ENCODE assay signal across 15 cellular contexts in the genomic region with DNA sequence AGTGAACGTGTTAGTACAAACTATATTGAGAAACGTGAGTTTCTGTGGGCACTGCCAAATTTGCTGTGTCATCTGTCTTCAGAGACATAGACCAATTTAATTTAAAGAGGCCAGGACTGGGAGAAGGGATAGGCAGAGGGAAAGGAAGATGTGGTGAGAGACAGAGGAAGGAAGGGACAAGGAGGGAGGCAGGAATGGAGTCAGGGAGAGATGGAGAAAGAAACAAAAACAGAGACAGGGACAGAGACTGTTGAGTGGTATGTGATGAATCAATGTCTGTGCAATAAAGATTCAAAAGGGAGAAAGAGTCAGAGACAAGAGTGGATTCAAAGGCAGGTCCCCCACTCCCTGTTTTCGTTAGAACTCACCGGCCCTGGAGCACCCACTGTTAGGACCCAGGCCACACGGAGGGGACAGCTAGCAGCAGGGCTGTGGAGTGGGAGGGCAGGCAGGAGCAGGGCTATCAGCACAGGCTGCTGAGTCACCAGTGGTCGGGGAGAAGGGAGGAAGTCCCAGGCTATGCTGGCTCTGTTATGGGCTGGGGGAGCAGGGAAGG. TPM values are rescaled to one million over a fixed set of nuclear protein-coding genes. Genes with fewer than 3 reads are reported as not detected.
DNase-seq lines count a peak whose midpoint lies in the region; ATAC-seq, FAIRE-seq and TF ChIP-seq lines count a peak whose summit lies in the region.
"Had no signal": no experiment of that assay in that cellular context is flagged by ENCODE, and none has a peak within 500 bp of the region (broad histone marks: within the 10 kb centered on the region; RNA-seq: fewer than 3 reads in every experiment).

No MANE protein-coding gene starts in this region.

- no peak overlapping the region for H3K4me3 Mint-ChIP-seq in WTC11
- H3K4me3 Mint-ChIP-seq in progenitor cell of endocrine pancreas (ENCODE audit: low read depth) = no peak overlapping the region
- H3K4me3 Mint-ChIP-seq: T-cell had no signal

- H3K27me3 Mint-ChIP-seq in WTC11 (ENCODE audit: low read depth) (peaks cover 3% of the 10 kb centered on the region; the same call in 1 of the 2 replicates), progenitor cell of endocrine pancreas (no peaks in the 10 kb centered on the region)

- no peaks in the 10 kb centered on the region for H3K36me3 Mint-ChIP-seq in WTC11
- H3K36me3 Mint-ChIP-seq in progenitor cell of endocrine pancreas (ENCODE audit: insufficient read depth) = no peaks in the 10 kb centered on the region
- H3K36me3 Mint-ChIP-seq: CD14-positive monocyte had no signal

- CTCF ChIA-PET in WTC11 (lab: Charles Lee) = no interaction called here

- POLR2A ChIA-PET in WTC11 (lab: Charles Lee) = no interaction called here

- DNase-seq in EH (ENCODE audit: low read depth) = peak; percentile 7
- peak; percentile 52 for DNase-seq in NCI-H460 (ENCODE audit: extremely low read depth, low read depth)
- no peak for DNase-seq in WTC11 (ENCODE audit: low spot score)
- DNase-seq in progenitor cell of endocrine pancreas (ENCODE audit: low spot score, unreplicated experiment) = no peak
- DNase-seq in cerebellar nuclear complex (lab: John Stamatoyannopoulos, UW) = no peak
- DNase-seq in GM19239 (ENCODE audit: insufficient read length, low spot score) = no peak
- DNase-seq: NCI-H2081, NCI-H524 treated with DMSO at 0.1 percent for 48 hours, pancreas, Peyer's patch, T-cell had no signal

- H3K27ac Mint-ChIP-seq in WTC11 (no peak overlapping the region), progenitor cell of endocrine pancreas (peak overlapping the region; percentile 73)
- H3K27ac Mint-ChIP-seq: activated T-helper 2 cell treated with anti-CD3 and anti-CD28 coated beads, Interferon-gamma antibody, Interleukin-2, Interleukin-4, amounts not matched to agents 10 μg/mL and 5 μg/mL and 100 μg/mL, durations not matched to agents 14 hours and 24 hours and 36 hours; T-cell had no signal

- H3K9me3 Mint-ChIP-seq in WTC11 (peaks cover 13% of the 10 kb centered on the region), progenitor cell of endocrine pancreas (ENCODE audit: low read depth) (peaks cover 4% of the 10 kb centered on the region)
- H3K9me3 Mint-ChIP-seq: activated T-helper 2 cell treated with anti-CD3 and anti-CD28 coated beads, Interferon-gamma antibody, Interleukin-2, Interleukin-4, amounts not matched to agents 10 μg/mL and 5 μg/mL and 100 μg/mL, durations not matched to agents 14 hours and 24 hours and 36 hours had no signal

- ATAC-seq in WTC11 = peak; percentile 65
- no peak for ATAC-seq in HG03342 (IDR thresholded peaks at IDR 0.05; ENCODE audit: unreplicated experiment)
- ATAC-seq: left lobe of liver, pancreas, T-cell had no signal

- no peak for TF ChIP-seq CTCF in WTC11 (IDR thresholded peaks at IDR 0.05)
- TF ChIP-seq CTCF in progenitor cell of endocrine pancreas (IDR thresholded peaks at IDR 0.05; ENCODE audit: unreplicated experiment) = no peak

- FAIRE-seq in GM19239 (lab: Jason Lieb, UNC) = no peak
- FAIRE-seq: pancreas had no signal

- H3K4me1 Mint-ChIP-seq in WTC11 = peaks cover 10% of the 10 kb centered on the region
- H3K4me1 Mint-ChIP-seq in progenitor cell of endocrine pancreas (ENCODE audit: low read depth) = peaks cover 8% of the 10 kb centered on the region

TF ChIP-seq in WTC11, 78 proteins besides CTCF, POLR2A, EP300 and RAD21:
- TF ChIP-seq, protein P1, sequence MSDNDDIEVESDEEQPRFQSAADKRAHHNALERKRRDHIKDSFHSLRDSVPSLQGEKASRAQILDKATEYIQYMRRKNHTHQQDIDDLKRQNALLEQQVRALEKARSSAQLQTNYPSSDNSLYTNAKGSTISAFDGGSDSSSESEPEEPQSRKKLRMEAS (CRISPR knock-in tag; IDR thresholded peaks at IDR 0.05) = no peak
- TF ChIP-seq HMGA2 (CRISPR knock-in tag; IDR thresholded peaks at IDR 0.05) = no peak
- no peak for TF ChIP-seq OVOL2 (CRISPR knock-in tag; IDR thresholded peaks at IDR 0.05; ENCODE audit: borderline replicate concordance)
- TF ChIP-seq NFYB (CRISPR knock-in tag; conservative IDR thresholded peaks at IDR 0.05; ENCODE audit: low read depth) = no peak
- TF ChIP-seq, protein P2, sequence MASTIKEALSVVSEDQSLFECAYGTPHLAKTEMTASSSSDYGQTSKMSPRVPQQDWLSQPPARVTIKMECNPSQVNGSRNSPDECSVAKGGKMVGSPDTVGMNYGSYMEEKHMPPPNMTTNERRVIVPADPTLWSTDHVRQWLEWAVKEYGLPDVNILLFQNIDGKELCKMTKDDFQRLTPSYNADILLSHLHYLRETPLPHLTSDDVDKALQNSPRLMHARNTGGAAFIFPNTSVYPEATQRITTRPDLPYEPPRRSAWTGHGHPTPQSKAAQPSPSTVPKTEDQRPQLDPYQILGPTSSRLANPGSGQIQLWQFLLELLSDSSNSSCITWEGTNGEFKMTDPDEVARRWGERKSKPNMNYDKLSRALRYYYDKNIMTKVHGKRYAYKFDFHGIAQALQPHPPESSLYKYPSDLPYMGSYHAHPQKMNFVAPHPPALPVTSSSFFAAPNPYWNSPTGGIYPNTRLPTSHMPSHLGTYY (CRISPR knock-in tag; IDR thresholded peaks at IDR 0.05) = no peak
- TF ChIP-seq MXD4 (CRISPR knock-in tag; IDR thresholded peaks at IDR 0.05; ENCODE audit: borderline replicate concordance) = no peak
- TF ChIP-seq MYBL2 (CRISPR knock-in tag; IDR thresholded peaks at IDR 0.05) = no peak
- no peak for TF ChIP-seq CREM (CRISPR knock-in tag; IDR thresholded peaks at IDR 0.05)
- TF ChIP-seq, protein P3, sequence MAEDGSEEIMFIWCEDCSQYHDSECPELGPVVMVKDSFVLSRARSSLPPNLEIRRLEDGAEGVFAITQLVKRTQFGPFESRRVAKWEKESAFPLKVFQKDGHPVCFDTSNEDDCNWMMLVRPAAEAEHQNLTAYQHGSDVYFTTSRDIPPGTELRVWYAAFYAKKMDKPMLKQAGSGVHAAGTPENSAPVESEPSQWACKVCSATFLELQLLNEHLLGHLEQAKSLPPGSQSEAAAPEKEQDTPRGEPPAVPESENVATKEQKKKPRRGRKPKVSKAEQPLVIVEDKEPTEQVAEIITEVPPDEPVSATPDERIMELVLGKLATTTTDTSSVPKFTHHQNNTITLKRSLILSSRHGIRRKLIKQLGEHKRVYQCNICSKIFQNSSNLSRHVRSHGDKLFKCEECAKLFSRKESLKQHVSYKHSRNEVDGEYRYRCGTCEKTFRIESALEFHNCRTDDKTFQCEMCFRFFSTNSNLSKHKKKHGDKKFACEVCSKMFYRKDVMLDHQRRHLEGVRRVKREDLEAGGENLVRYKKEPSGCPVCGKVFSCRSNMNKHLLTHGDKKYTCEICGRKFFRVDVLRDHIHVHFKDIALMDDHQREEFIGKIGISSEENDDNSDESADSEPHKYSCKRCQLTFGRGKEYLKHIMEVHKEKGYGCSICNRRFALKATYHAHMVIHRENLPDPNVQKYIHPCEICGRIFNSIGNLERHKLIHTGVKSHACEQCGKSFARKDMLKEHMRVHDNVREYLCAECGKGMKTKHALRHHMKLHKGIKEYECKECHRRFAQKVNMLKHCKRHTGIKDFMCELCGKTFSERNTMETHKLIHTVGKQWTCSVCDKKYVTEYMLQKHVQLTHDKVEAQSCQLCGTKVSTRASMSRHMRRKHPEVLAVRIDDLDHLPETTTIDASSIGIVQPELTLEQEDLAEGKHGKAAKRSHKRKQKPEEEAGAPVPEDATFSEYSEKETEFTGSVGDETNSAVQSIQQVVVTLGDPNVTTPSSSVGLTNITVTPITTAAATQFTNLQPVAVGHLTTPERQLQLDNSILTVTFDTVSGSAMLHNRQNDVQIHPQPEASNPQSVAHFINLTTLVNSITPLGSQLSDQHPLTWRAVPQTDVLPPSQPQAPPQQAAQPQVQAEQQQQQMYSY (CRISPR knock-in tag; IDR thresholded peaks at IDR 0.05) = 0 out of 2 replicates have a peak, but pooled peaks have one; percentile 26
- TF ChIP-seq NFE2L1 (CRISPR knock-in tag; IDR thresholded peaks at IDR 0.05) = 0 out of 2 replicates have a peak, but pooled peaks have one; percentile 13
- TF ChIP-seq, protein P4, sequence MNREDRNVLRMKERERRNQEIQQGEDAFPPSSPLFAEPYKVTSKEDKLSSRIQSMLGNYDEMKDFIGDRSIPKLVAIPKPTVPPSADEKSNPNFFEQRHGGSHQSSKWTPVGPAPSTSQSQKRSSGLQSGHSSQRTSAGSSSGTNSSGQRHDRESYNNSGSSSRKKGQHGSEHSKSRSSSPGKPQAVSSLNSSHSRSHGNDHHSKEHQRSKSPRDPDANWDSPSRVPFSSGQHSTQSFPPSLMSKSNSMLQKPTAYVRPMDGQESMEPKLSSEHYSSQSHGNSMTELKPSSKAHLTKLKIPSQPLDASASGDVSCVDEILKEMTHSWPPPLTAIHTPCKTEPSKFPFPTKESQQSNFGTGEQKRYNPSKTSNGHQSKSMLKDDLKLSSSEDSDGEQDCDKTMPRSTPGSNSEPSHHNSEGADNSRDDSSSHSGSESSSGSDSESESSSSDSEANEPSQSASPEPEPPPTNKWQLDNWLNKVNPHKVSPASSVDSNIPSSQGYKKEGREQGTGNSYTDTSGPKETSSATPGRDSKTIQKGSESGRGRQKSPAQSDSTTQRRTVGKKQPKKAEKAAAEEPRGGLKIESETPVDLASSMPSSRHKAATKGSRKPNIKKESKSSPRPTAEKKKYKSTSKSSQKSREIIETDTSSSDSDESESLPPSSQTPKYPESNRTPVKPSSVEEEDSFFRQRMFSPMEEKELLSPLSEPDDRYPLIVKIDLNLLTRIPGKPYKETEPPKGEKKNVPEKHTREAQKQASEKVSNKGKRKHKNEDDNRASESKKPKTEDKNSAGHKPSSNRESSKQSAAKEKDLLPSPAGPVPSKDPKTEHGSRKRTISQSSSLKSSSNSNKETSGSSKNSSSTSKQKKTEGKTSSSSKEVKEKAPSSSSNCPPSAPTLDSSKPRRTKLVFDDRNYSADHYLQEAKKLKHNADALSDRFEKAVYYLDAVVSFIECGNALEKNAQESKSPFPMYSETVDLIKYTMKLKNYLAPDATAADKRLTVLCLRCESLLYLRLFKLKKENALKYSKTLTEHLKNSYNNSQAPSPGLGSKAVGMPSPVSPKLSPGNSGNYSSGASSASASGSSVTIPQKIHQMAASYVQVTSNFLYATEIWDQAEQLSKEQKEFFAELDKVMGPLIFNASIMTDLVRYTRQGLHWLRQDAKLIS (CRISPR knock-in tag; IDR thresholded peaks at IDR 0.05; ENCODE audit: borderline replicate concordance) = no peak

RNA-seq across cellular contexts. Expression of a gene that starts 51.6 kb away (rescaled TPM):
- 14.6 and 17.6 TPM in 2 replicates for total RNA-seq in NCI-H460 (2014; rRNA removed; shearing (Covaris generic))
- 14.9 and 23.7 TPM in 2 replicates for polyA plus RNA-seq in NCI-H460 (2014; cell fraction: nucleus; rRNA removed)
- total RNA-seq in WTC11 (2021) = 52.1 to 61.9 TPM (median 52.8 TPM) in 3 replicates
- total RNA-seq in progenitor cell of endocrine pancreas = 114 and 124 TPM in 2 replicates

Comparison
In these comparisons a context has a peak if more than half of its experiments do, and no peak if none do; other contexts are left out.
1. DNase-seq: peak in EH (single experiment) and NCI-H460 (single experiment); none in WTC11 (single experiment), progenitor cell of endocrine pancreas (single experiment), cerebellar nuclear complex (0 of 2) and GM19239 (single experiment).